ENCODE assay signal across 8 cellular contexts in the genomic region with DNA sequence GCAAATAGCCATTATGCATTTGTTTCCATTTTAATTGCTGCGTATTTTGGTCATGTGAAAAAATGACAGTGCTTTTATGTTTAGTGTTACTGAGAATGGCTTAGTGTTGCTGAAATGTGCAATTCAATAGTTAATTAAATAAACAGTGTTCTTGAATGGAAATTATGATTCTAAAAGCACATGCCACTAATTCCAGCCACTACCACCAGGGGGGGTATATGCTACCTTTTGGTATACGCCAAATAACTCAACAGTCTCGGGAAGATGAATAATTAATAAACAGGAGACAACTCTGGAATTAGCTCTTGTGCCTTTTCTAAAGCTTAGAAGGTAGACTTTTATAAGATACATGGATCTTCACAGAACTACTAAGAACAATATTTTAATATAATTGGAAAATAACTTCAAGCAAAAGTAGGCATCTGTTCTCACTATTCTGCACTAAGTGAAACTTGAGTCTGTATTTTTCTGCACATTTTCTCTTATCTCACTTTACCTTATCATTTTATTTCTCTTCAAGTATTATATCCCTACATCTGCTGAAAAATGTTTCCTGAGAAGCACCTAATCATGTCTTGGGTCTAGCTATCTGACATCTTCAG.
A peak's percentile ranks its signal among the peaks of the same experiment; 100 is the strongest.
DNase-seq lines count a peak whose midpoint lies in the region; ATAC-seq and TF ChIP-seq lines count a peak whose summit lies in the region.

No MANE protein-coding gene starts in this region.

- DNase-seq in AG09319 (ENCODE audit: extremely low read depth, low read depth) (no peak), Peyer's patch (peak in 2 of 3 donors; percentile 16 to 81), mammary epithelial cell (peak; percentile 20), medulla oblongata (ENCODE audit: extremely low spot score) (peak; percentile 16), transverse colon (peak; percentile 41), posterior vena cava (ENCODE audit: low spot score) (no peak)

- no peak overlapping the region for H3K9ac ChIP-seq in mammary epithelial cell (ENCODE audit: insufficient read depth, low read length)

- H3K27ac ChIP-seq in Peyer's patch (no peak overlapping the region), mammary epithelial cell (ENCODE audit: insufficient read depth, low read depth, low read length) (no peak overlapping the region), transverse colon (no peak overlapping the region)

- H3K9me3 ChIP-seq in Peyer's patch (no peaks in the 10 kb centered on the region), mammary epithelial cell (replicated peaks; ENCODE audit: insufficient read depth, low read length) (no peaks in the 10 kb centered on the region), transverse colon (no peaks in the 10 kb centered on the region)

- no peak overlapping the region for H3K4me2 ChIP-seq in mammary epithelial cell (ENCODE audit: insufficient read depth, low read depth, low read length)

- H3K27me3 ChIP-seq in Peyer's patch (no peaks in the 10 kb centered on the region), mammary epithelial cell (ENCODE audit: insufficient read depth, low read length) (no peaks in the 10 kb centered on the region), transverse colon (no peaks in the 10 kb centered on the region)

- H3K36me3 ChIP-seq in Peyer's patch (no peaks in the 10 kb centered on the region), mammary epithelial cell (ENCODE audit: insufficient read depth, low read length) (no peaks in the 10 kb centered on the region), transverse colon (no peaks in the 10 kb centered on the region)

- dilution Hi-C loops in mammary epithelial cell (cut with HindIII; ENCODE audit: low sequenced_read_pairs) = no loop called here

- no peak overlapping the region for H2AFZ ChIP-seq in mammary epithelial cell (ENCODE audit: low read depth, low read length)

- TF ChIP-seq EP300 in transverse colon (IDR thresholded peaks at IDR 0.05; ENCODE audit: low read depth) = no peak

- no peaks in the 10 kb centered on the region for H4K20me1 ChIP-seq in mammary epithelial cell (ENCODE audit: insufficient read depth, low read length)

- CTCF ChIA-PET in mammary epithelial cell (lab: Charles Lee; ENCODE audit: low non-redundant PET) = no interaction called here

- H3K4me1 ChIP-seq in Peyer's patch (no peaks in the 10 kb centered on the region), mammary epithelial cell (ENCODE audit: insufficient read depth, low read length) (no peaks in the 10 kb centered on the region), transverse colon (no peaks in the 10 kb centered on the region)

- no peaks in the 10 kb centered on the region for H3K79me2 ChIP-seq in mammary epithelial cell (ENCODE audit: insufficient read depth, low read length)

- peak; percentile 63 for ATAC-seq in HG02840 (IDR thresholded peaks at IDR 0.05; ENCODE audit: low FRiP score, unreplicated experiment)

- no TSS peak for BruUV-seq in mammary epithelial cell (replicated peaks; lab: Mats Ljungman, UMichigan)

- in situ Hi-C loops in mammary epithelial cell (cut with MboI; ENCODE audit: low sequenced_read_pairs in 2 of 2) = no loop called here
- in situ Hi-C loops in transverse colon (cut with MboI; ENCODE audit: low pct_ligation_motif_present in 1 of 4, low pct_unique_long_range_greater_than_20kb in 1 of 4, low sequenced_read_pairs in 3 of 4) = no loop called here

- H3K4me3 ChIP-seq in Peyer's patch (no peak overlapping the region), mammary epithelial cell (replicated peaks in 1 of 3; ENCODE audit: insufficient read depth in 1 of 3, low read depth in 2 of 3, low read length in 3 of 3) (no peak overlapping the region), transverse colon (no peak overlapping the region)

- intact Hi-C loops in mammary epithelial cell (cut with micrococcal nuclease) = loop anchor here (1.0 to 10.0 kb wide), 2 partner anchors 104 to 300 kb away; no protein-coding TSS in a partner anchor
- intact Hi-C loops in transverse colon (cut with DNase I; ENCODE audit: low total_unique reads) = no loop called here
- intact Hi-C loops in posterior vena cava (cut with DNase I) = no loop called here

- TF ChIP-seq CTCF in AG09319 (IDR thresholded peaks at IDR 0.05; ENCODE audit: low read depth, low read length) = peak; percentile 62
- TF ChIP-seq CTCF in GM12873 (IDR thresholded peaks at IDR 0.05; ENCODE audit: insufficient read depth, low read depth, low read length, missing control alignments) = peak; percentile 79
- TF ChIP-seq CTCF in Peyer's patch (IDR thresholded peaks at IDR 0.05) = peak in 5 of 6 experiments; percentile 39 to 86 (median 78)
- TF ChIP-seq CTCF in mammary epithelial cell (conservative IDR thresholded peaks at IDR 0.05 in 1 of 2, IDR thresholded peaks at IDR 0.05 in 1 of 2; ENCODE audit: extremely low read depth in 1 of 2, insufficient read depth in 1 of 2, low read depth in 1 of 2, low read length in 2 of 2) = peak; percentile 85 to 97
- TF ChIP-seq CTCF in transverse colon (IDR thresholded peaks at IDR 0.05) = peak; percentile 53 to 79 (median 64)

- TF ChIP-seq POLR2A in Peyer's patch (IDR thresholded peaks at IDR 0.05) (no peak), transverse colon (IDR thresholded peaks at IDR 0.05) (no peak)

- WGBS in mammary epithelial cell (ENCODE audit: low coverage, missing lambda C conversion rate) = 31% methylated on average over 3 of the region's 3 CpGs
- 46% methylated on average over 3 of the region's 3 CpGs for WGBS in transverse colon (ENCODE audit: low coverage in 1 of 2), 2 donors

Comparison
In these comparisons a context has a peak if more than half of its experiments do, and no peak if none do; other contexts are left out.
1. DNase-seq: peak in Peyer's patch (2 of 3), mammary epithelial cell (single experiment), medulla oblongata (single experiment) and transverse colon (single experiment); none in AG09319 (single experiment) and posterior vena cava (single experiment).
2. Peak in every context shown above with its lines, with median percentiles within 50 percentile points of each other: CTCF ChIP-seq.